10 cellular contexts compared by ENCODE assay signal in genomic region chr15:30573012-30573491, GRCh38. TPM values are rescaled to one million over a fixed set of nuclear protein-coding genes. Genes with fewer than 3 reads are reported as not detected.
DNase-seq lines count a peak whose midpoint lies in the region; ATAC-seq and TF ChIP-seq lines count a peak whose summit lies in the region.
"Not testable (repeated sequence)": the region's sequence is repeated elsewhere in the genome, so short reads cannot be mapped to it uniquely, and the experiment has no call there.
"Had no signal": no experiment of that assay in that cellular context is flagged by ENCODE, and none has a peak within 500 bp of the region (broad histone marks: within the 10 kb centered on the region; RNA-seq: fewer than 3 reads in every experiment).

No MANE protein-coding gene starts in this region.

- TF ChIP-seq CTCF in GM23338 (conservative IDR thresholded peaks at IDR 0.05; ENCODE audit: low read depth in 2 of 2); RWPE2 (IDR thresholded peaks at IDR 0.05; ENCODE audit: poor library complexity, severe bottlenecking); coronary artery (IDR thresholded peaks at IDR 0.05): not testable (repeated sequence)

- ATAC-seq in GM23338 (peak; percentile 90), RWPE2 (ENCODE audit: low read depth) (peak; percentile 81), left cardiac atrium (peak; percentile 75 to 92), sciatic nerve (peak; percentile 70)
- ATAC-seq in activated naive CD4-positive, alpha-beta T cell treated with anti-CD3 and anti-CD28 coated beads, Interleukin-2, amount 50 U/mL, for 72 hours, result peak; percentile 68 to 73

- not testable (repeated sequence) for H3K9me3 ChIP-seq in RWPE2 (ENCODE audit: severe bottlenecking); mesodermal cell (ENCODE audit: control insufficient read depth, low read length)

- not testable (repeated sequence) for H3K27me3 ChIP-seq in GM23338 (ENCODE audit: insufficient read depth); RWPE2 (ENCODE audit: insufficient read depth, poor library complexity, severe bottlenecking)

- not testable (repeated sequence) for H2AFZ ChIP-seq in GM23338

- not testable (repeated sequence) for DNase-seq in GM23338 (ENCODE audit: low spot score); RWPE2 (ENCODE audit: low spot score); activated naive CD4-positive, alpha-beta T cell treated with anti-CD3 and anti-CD28 coated beads, Interleukin-2, amount 50 U/mL, for 72 hours (ENCODE audit: low spot score in 2 of 2); coronary artery (ENCODE audit: low spot score); left cardiac atrium; sciatic nerve (ENCODE audit: low spot score)

- H3K27ac ChIP-seq in GM23338 (ENCODE audit: low read depth); RWPE2 (ENCODE audit: poor library complexity, severe bottlenecking); coronary artery; mesodermal cell (ENCODE audit: low read depth, low read length, severe bottlenecking): not testable (repeated sequence)

- H3K9me2 ChIP-seq in GM23338 (ENCODE audit: insufficient read depth), result not testable (repeated sequence)

- intact Hi-C loops in left cardiac atrium (cut with DNase I); sciatic nerve (cut with DNase I): not testable (repeated sequence)

- not testable (repeated sequence) for H3K36me3 ChIP-seq in GM23338 (ENCODE audit: insufficient read depth); RWPE2 (ENCODE audit: low read depth); mesodermal cell (ENCODE audit: control insufficient read depth, insufficient read depth, low read length)

- H3K36me3 Mint-ChIP-seq in GM23338 (ENCODE audit: low read depth); activated naive CD4-positive, alpha-beta T cell treated with anti-CD3 and anti-CD28 coated beads, Interleukin-2, amount 50 U/mL, for 72 hours: not testable (repeated sequence)

- H3F3A ChIP-seq in GM23338 (replicated peaks; ENCODE audit: low read depth), result not testable (repeated sequence)

- not testable (repeated sequence) for H3K27me3 Mint-ChIP-seq in GM23338 (ENCODE audit: insufficient read depth, low read depth, poor library complexity)

- not testable (repeated sequence) for H3K9me3 Mint-ChIP-seq in GM23338; activated naive CD4-positive, alpha-beta T cell treated with anti-CD3 and anti-CD28 coated beads, Interleukin-2, amount 50 U/mL, for 72 hours

- H3K4me2 ChIP-seq in GM23338, result not testable (repeated sequence)

- no CpG with 5 or more reads among the region's 38 CpGs for WGBS in mesodermal cell (ENCODE audit: insufficient coverage in 2 of 2), 2 experiments

- not testable (repeated sequence) for H3K4me1 Mint-ChIP-seq in GM23338

- H3K27ac Mint-ChIP-seq in GM23338; activated naive CD4-positive, alpha-beta T cell treated with anti-CD3 and anti-CD28 coated beads, Interleukin-2, amount 50 U/mL, for 72 hours: not testable (repeated sequence)

- peak overlapping the region; percentile 49; the same call in 1 of the 2 replicates for H3K4me3 ChIP-seq in GM23338
- not testable (repeated sequence) for H3K4me3 ChIP-seq in RWPE2 (ENCODE audit: severe bottlenecking)
- peak overlapping the region; percentile 59 for H3K4me3 ChIP-seq in coronary artery
- H3K4me3 ChIP-seq in mesodermal cell (ENCODE audit: extremely low read depth, insufficient read depth, low read length, poor library complexity, severe bottlenecking), result peak overlapping the region; percentile 23

- H4K20me1 ChIP-seq in GM23338 (replicated peaks; ENCODE audit: insufficient read depth), result not testable (repeated sequence)

- not testable (repeated sequence) for H3K79me2 ChIP-seq in GM23338 (replicated peaks; ENCODE audit: insufficient read depth)

- not testable (repeated sequence) for H3K4me3 Mint-ChIP-seq in GM23338

- H3K4me1 ChIP-seq in GM23338 (ENCODE audit: insufficient read depth); RWPE2 (ENCODE audit: insufficient read depth, poor library complexity, severe bottlenecking); mesodermal cell (ENCODE audit: control insufficient read depth, insufficient read depth, low read length, poor library complexity, severe bottlenecking): not testable (repeated sequence)

RNA-seq across cellular contexts. Expression of gene GOLGA8Q, which starts 21.2 kb away (rescaled TPM):
- not detected in 2 replicates for total RNA-seq in GM23338 (2014; rRNA removed; shearing (Covaris generic))
- polyA plus RNA-seq in GM23338 (2016; fragmentation: Nextera tagmentation; extraction: Ambion mirVana), result not detected in 2 replicates
- 1 to 10 TPM in 1 of 2 donors, under 1 TPM in 1; 0.59 to 1.6 TPM for total RNA-seq in activated naive CD4-positive, alpha-beta T cell treated with anti-CD3 and anti-CD28 coated beads, Interleukin-2, amount 50 U/mL, for 72 hours
- total RNA-seq in left cardiac atrium (1 to 10 TPM in 1 of 2 donors, not detected in 1; 1.1 TPM), sciatic nerve (5.6 TPM)
- 0.18 TPM for polyA plus RNA-seq in mesodermal cell (2013, experiment 1 of 2)
- polyA plus RNA-seq in mesodermal cell (2013, experiment 2 of 2), result 0.25 TPM
- total RNA-seq: epithelial cell of proximal tubule, neural crest cell had no signal

RNA-seq across cellular contexts. Expression of gene GOLGA8H, which starts 30.8 kb away (rescaled TPM):
- 0.63 and 1.2 TPM in 2 replicates for total RNA-seq in GM23338 (2014; rRNA removed; shearing (Covaris generic))
- polyA plus RNA-seq in GM23338 (2016; fragmentation: Nextera tagmentation; extraction: Ambion mirVana), result 0.17 and 0.26 TPM in 2 replicates
- under 1 TPM; 0.20 to 0.60 TPM for total RNA-seq in activated naive CD4-positive, alpha-beta T cell treated with anti-CD3 and anti-CD28 coated beads, Interleukin-2, amount 50 U/mL, for 72 hours
- total RNA-seq in left cardiac atrium (under 1 TPM in 1 of 2 donors, not detected in 1; 0.18 TPM), sciatic nerve (4.9 TPM)
- not detected for polyA plus RNA-seq in mesodermal cell (2013, experiment 1 of 2)
- polyA plus RNA-seq in mesodermal cell (2013, experiment 2 of 2), result not detected
- total RNA-seq: activated CD4-positive, alpha-beta memory T cell treated with anti-CD3 and anti-CD28 coated beads for 36 hours; epithelial cell of proximal tubule had no signal
